Comparison of ENCODE assay signal across 17 cellular contexts in genomic region chr10:58515296-58515956, GRCh38. TPM values are rescaled to one million over a fixed set of nuclear protein-coding genes. Genes with fewer than 3 reads are reported as not detected.
A peak's percentile ranks its signal among the peaks of the same experiment; 100 is the strongest.
DNase-seq lines count a peak whose midpoint lies in the region; ATAC-seq, FAIRE-seq and TF ChIP-seq lines count a peak whose summit lies in the region.
"Had no signal": no experiment of that assay in that cellular context is flagged by ENCODE, and none has a peak within 500 bp of the region (broad histone marks: within the 10 kb centered on the region; RNA-seq: fewer than 3 reads in every experiment).

No MANE protein-coding gene starts in this region.

- 83 to 90% methylated on average over 4 of the region's 4 CpGs for WGBS in heart right ventricle, 2 donors
- WGBS in mammary epithelial cell (ENCODE audit: low coverage, missing lambda C conversion rate) = 92% methylated on average over 4 of the region's 4 CpGs

- H3K4me3 ChIP-seq in heart right ventricle (peak overlapping the region in 9 of 10 donors; percentile 4 to 69 (median 64)), mammary epithelial cell (replicated peaks in 1 of 3; ENCODE audit: insufficient read depth in 1 of 3, low read depth in 2 of 3, low read length in 3 of 3) (peak overlapping the region; percentile 0 to 95 (median 90)), left lung (peak overlapping the region; percentile 52 to 53)

- H4K20me1 ChIP-seq in mammary epithelial cell (ENCODE audit: insufficient read depth, low read length) = no peaks in the 10 kb centered on the region

- TF ChIP-seq CTCF in heart right ventricle (IDR thresholded peaks at IDR 0.05) (no peak), mammary epithelial cell (conservative IDR thresholded peaks at IDR 0.05 in 1 of 2, IDR thresholded peaks at IDR 0.05 in 1 of 2; ENCODE audit: extremely low read depth in 1 of 2, insufficient read depth in 1 of 2, low read depth in 1 of 2, low read length in 2 of 2) (no peak), left lung (IDR thresholded peaks at IDR 0.05) (no peak)

- H3K9ac ChIP-seq in mammary epithelial cell (ENCODE audit: insufficient read depth, low read length) = peak overlapping the region; percentile 88

- H3K36me3 ChIP-seq in heart right ventricle = no peaks in the 10 kb centered on the region
- H3K36me3 ChIP-seq in mammary epithelial cell (ENCODE audit: insufficient read depth, low read length) = no peaks in the 10 kb centered on the region
- H3K36me3 ChIP-seq in left lung = no peaks in the 10 kb centered on the region
- H3K36me3 ChIP-seq: sigmoid colon, stomach had no signal

- H3K79me2 ChIP-seq in mammary epithelial cell (ENCODE audit: insufficient read depth, low read length) = peaks cover 71% of the 10 kb centered on the region

- dilution Hi-C loops in mammary epithelial cell (cut with HindIII; ENCODE audit: low sequenced_read_pairs) = no loop called here

- peak overlapping the region; percentile 85 for H3K4me2 ChIP-seq in mammary epithelial cell (ENCODE audit: insufficient read depth, low read depth, low read length)

- intact Hi-C loops in heart right ventricle (cut with DNase I) (loop anchor here in 1 of 10 donors (10.0 kb wide), 1 partner anchor 259 kb away; no protein-coding TSS in a partner anchor), left ventricle myocardium superior (cut with micrococcal nuclease) (no loop called here), mammary epithelial cell (cut with micrococcal nuclease) (no loop called here), left lung (cut with DNase I) (no loop called here)

- H3K27me3 ChIP-seq in heart right ventricle = peaks cover 0 to 50% (median 25%) of the 10 kb centered on the region in 7 donors
- H3K27me3 ChIP-seq in mammary epithelial cell (ENCODE audit: insufficient read depth, low read length) = no peaks in the 10 kb centered on the region
- H3K27me3 ChIP-seq in left lung = peaks cover 9 to 54% of the 10 kb centered on the region in 2 donors

- H2AFZ ChIP-seq in mammary epithelial cell (ENCODE audit: low read depth, low read length) = no peak overlapping the region

- H3K4me1 ChIP-seq in heart right ventricle = peaks cover 0 to 11% (median 0%) of the 10 kb centered on the region in 9 donors
- peaks cover 23% of the 10 kb centered on the region for H3K4me1 ChIP-seq in mammary epithelial cell (ENCODE audit: insufficient read depth, low read length)
- H3K4me1 ChIP-seq in left lung = peaks cover 0 to 19% of the 10 kb centered on the region in 2 donors

- H3K27ac ChIP-seq in heart right ventricle (peak overlapping the region in 1 of 10 donors; percentile 74), mammary epithelial cell (ENCODE audit: insufficient read depth, low read depth, low read length) (peak overlapping the region; percentile 72), left lung (no peak overlapping the region)
- H3K27ac ChIP-seq: stomach had no signal

- ATAC-seq in heart right ventricle (no peak), left ventricle myocardium superior (no peak), left lung (no peak), GM19455 (IDR thresholded peaks at IDR 0.05; ENCODE audit: unreplicated experiment) (no peak)
- ATAC-seq: left colon, T-cell had no signal

- H3K9me3 ChIP-seq in heart right ventricle = no peaks in the 10 kb centered on the region
- H3K9me3 ChIP-seq in mammary epithelial cell (replicated peaks; ENCODE audit: insufficient read depth, low read length) = no peaks in the 10 kb centered on the region
- no peaks in the 10 kb centered on the region for H3K9me3 ChIP-seq in left lung
- H3K9me3 ChIP-seq: sigmoid colon, stomach had no signal

- DNase-seq in heart right ventricle (no peak), left ventricle myocardium superior (no peak), mammary epithelial cell (peak; percentile 41), left lung (no peak), urothelium cell line (ENCODE audit: low spot score) (no peak), NCI-H1417 treated with DMSO at 0.1 percent for 48 hours (lab: John Stamatoyannopoulos, UW) (no peak), SKM-1 (lab: John Stamatoyannopoulos, UW; ENCODE audit: unreplicated experiment) (no peak)
- DNase-seq: activated T-cell treated with anti-CD3 and anti-CD28 coated beads, Interleukin-2, amount 50 U/mL, for 24 hours; amniotic stem cell; DMS79; left colon; NCI-H1436; NCI-H510A treated with DMSO at 0.1 percent for 48 hours; sigmoid colon; stomach; T-cell had no signal

- in situ Hi-C loops in mammary epithelial cell (cut with MboI; ENCODE audit: low sequenced_read_pairs in 2 of 2) = loop anchor here in 1 of 2 donors (10.0 kb wide), 1 partner anchor 101 kb away; no protein-coding TSS in a partner anchor

- BruUV-seq in mammary epithelial cell (replicated peaks; lab: Mats Ljungman, UMichigan) = no TSS peak

- FAIRE-seq in urothelium cell line (lab: Jason Lieb, UNC) = peak; percentile 27

- CTCF ChIA-PET in mammary epithelial cell (lab: Charles Lee; ENCODE audit: low non-redundant PET) = no interaction called here

RNA-seq across cellular contexts. Expression of gene BICC1, which starts 2.8 kb away (rescaled TPM):
- total RNA-seq in heart right ventricle (1 to 10 TPM; 3.3 to 9.2 (median 5.4) TPM), left ventricle myocardium superior (4.9 TPM), mammary epithelial cell (10 to 100 TPM; 15.2 to 35.0 TPM), left lung (10 to 100 TPM; 10.9 to 15.4 TPM)
- polyA plus RNA-seq in heart right ventricle (1 to 10 TPM; 1.6 to 3.8 TPM), mammary epithelial cell (5.6 TPM)
- 28.3 TPM for polyA minus RNA-seq in mammary epithelial cell
